33 cellular contexts compared by ENCODE assay signal in genomic region chr19:21740559-21740958, GRCh38. TPM values are rescaled to one million over a fixed set of nuclear protein-coding genes. Genes with fewer than 3 reads are reported as not detected.
DNase-seq lines count a peak whose midpoint lies in the region; ATAC-seq, FAIRE-seq and TF ChIP-seq lines count a peak whose summit lies in the region.
"Had no signal": no experiment of that assay in that cellular context is flagged by ENCODE, and none has a peak within 500 bp of the region (broad histone marks: within the 10 kb centered on the region; RNA-seq: fewer than 3 reads in every experiment).

No MANE protein-coding gene starts in this region.

- intact Hi-C loops in K562 (cut with micrococcal nuclease), result no loop called here

- BruUV-seq in K562 (replicated peaks; lab: Mats Ljungman, UMichigan), result no TSS peak

- no peaks in the 10 kb centered on the region for H3K27me3 ChIP-seq in K562 (ENCODE audit: control insufficient read depth in 2 of 2, insufficient read depth in 2 of 2, low read length in 2 of 2)
- H3K27me3 ChIP-seq in small intestine (ENCODE audit: control insufficient read depth in 2 of 2, insufficient read depth in 2 of 2, low read length in 2 of 2), result no peaks in the 10 kb centered on the region
- H3K27me3 ChIP-seq: BE2C; BLaER1; BLaER1 treated with 17β-estradiol and CSF1 and Interleukin-3, amounts not matched to agents 10 nM and 100 nM had no signal

- no peak for DNase-seq in K562 (ENCODE audit: extremely low read depth in 1 of 4, low spot score in 3 of 4)
- no peak for DNase-seq in small intestine
- no peak for DNase-seq in NCI-H446 treated with DMSO at 0.1 percent for 48 hours (lab: John Stamatoyannopoulos, UW)
- DNase-seq in ecto neural progenitor cell (ENCODE audit: low spot score), result no peak
- no peak for DNase-seq in NCI-H1105 treated with DMSO at 0.1 percent for 48 hours (lab: John Stamatoyannopoulos, UW)
- DNase-seq: 8988T; ACHN; AML-193; BE2C; C1 segment of cervical spinal cord; Caco-2; Calu3; CD4-positive, alpha-beta memory T cell; CD4-positive, alpha-beta T cell; CD4-positive, CD25-positive, alpha-beta regulatory T cell; CD8-positive, alpha-beta memory T cell; CD8-positive, alpha-beta T cell; COR-L47; DMS 273 treated with DMSO at 0.1 percent for 48 hours; DMS153; DMS53; DMS79; DMS79 treated with DMSO at 0.1 percent for 48 hours; DND-41; EL had no signal

- no peaks in the 10 kb centered on the region for H3K9me1 ChIP-seq in K562 (ENCODE audit: control insufficient read depth, insufficient read depth, low read length)

- H3K79me2 ChIP-seq in K562 (ENCODE audit: control insufficient read depth, insufficient read depth, low read length), result no peaks in the 10 kb centered on the region

- POLR2A ChIA-PET in K562 (lab: Yijun Ruan, JAX), result no interaction called here

- in situ Hi-C loops in K562 (cut with MboI), result no loop called here

- no peak for TF ChIP-seq RAD21 in K562 (CRISPR knock-in tag; conservative IDR thresholded peaks at IDR 0.05 in 1 of 2, IDR thresholded peaks at IDR 0.05 in 1 of 2)

- H3K36me3 ChIP-seq in K562 (ENCODE audit: control insufficient read depth, insufficient read depth, low read length), result peaks cover 43% of the 10 kb centered on the region; the same call in 2 of the 3 replicates
- peaks cover 6 to 10% of the 10 kb centered on the region in 2 donors for H3K36me3 ChIP-seq in small intestine (ENCODE audit: control insufficient read depth in 2 of 2, insufficient read depth in 2 of 2, low read length in 2 of 2)

- 75% methylated on average over 4 of the region's 4 CpGs for WGBS in K562 (ENCODE audit: insufficient coverage, low coverage, missing lambda C conversion rate)
- WGBS in small intestine, 3 donors, result 88 to 98% (median 89%) methylated on average over 4 of the region's 4 CpGs

- no peak overlapping the region for H3K4me2 ChIP-seq in K562 (ENCODE audit: insufficient read depth, low read length)
- H3K4me2 ChIP-seq: A549; BLaER1; BLaER1 treated with 17β-estradiol and CSF1 and Interleukin-3, amounts not matched to agents 10 nM and 100 nM had no signal

- peak; percentile 58 for FAIRE-seq in A204.1 (lab: Jason Lieb, UNC)
- no peak for FAIRE-seq in K562 (lab: Jason Lieb, UNC)
- peak; percentile 65 for FAIRE-seq in endometrium (lab: Jason Lieb, UNC)
- FAIRE-seq in small intestine (lab: Jason Lieb, UNC), result peak; percentile 77
- FAIRE-seq: A549 had no signal

- H3K4me3 ChIP-seq in K562 (no peak overlapping the region), small intestine (ENCODE audit: low read depth in 1 of 2, low read length in 2 of 2) (no peak overlapping the region)
- H3K4me3 ChIP-seq: A549, BLaER1 had no signal

- TF ChIP-seq POLR2A in K562 (conservative IDR thresholded peaks at IDR 0.05), result no peak

- H2AFZ ChIP-seq in K562 (ENCODE audit: low read depth, low read length), result no peak overlapping the region

- no peak overlapping the region for H3K27ac ChIP-seq in K562 (ENCODE audit: extremely low read depth, low read depth, low read length)
- no peak overlapping the region for H3K27ac ChIP-seq in small intestine (ENCODE audit: low read depth in 1 of 2, low read length in 1 of 2)
- H3K27ac ChIP-seq: 22Rv1; A549; BLaER1; BLaER1 treated with 17β-estradiol and CSF1 and Interleukin-3, amounts not matched to agents 10 nM and 100 nM; C4-2B had no signal

- TF ChIP-seq CTCF in K562 (IDR thresholded peaks at IDR 0.05 in 2 of 3, conservative IDR thresholded peaks at IDR 0.05 in 1 of 3; ENCODE audit: insufficient read depth in 2 of 3, low read depth in 1 of 3, low read length in 3 of 3), result no peak

- no peak overlapping the region for H3K9ac ChIP-seq in K562 (ENCODE audit: insufficient read depth in 1 of 2, low read depth in 2 of 2, low read length in 2 of 2)
- H3K9ac ChIP-seq: BLaER1; BLaER1 treated with 17β-estradiol and CSF1 and Interleukin-3, amounts not matched to agents 10 nM and 100 nM had no signal

- H3K9me3 ChIP-seq in K562 (replicated peaks; ENCODE audit: control insufficient read depth, insufficient read depth, low read depth, low read length) (no peaks in the 10 kb centered on the region), small intestine (ENCODE audit: control insufficient read depth, low read depth) (no peaks in the 10 kb centered on the region)
- H3K9me3 ChIP-seq: A549, BE2C had no signal

- H4K20me1 ChIP-seq in K562 (replicated peaks; ENCODE audit: control insufficient read depth, insufficient read depth, low read length), result no peaks in the 10 kb centered on the region
- H4K20me1 ChIP-seq: BLaER1; BLaER1 treated with 17β-estradiol and CSF1 and Interleukin-3, amounts not matched to agents 10 nM and 100 nM had no signal

- CTCF ChIA-PET in K562 (lab: Yijun Ruan, JAX; ENCODE audit: low intra/inter-chr PET ratio), result no interaction called here

- ATAC-seq in K562 (no peak), HG02759 (IDR thresholded peaks at IDR 0.05; ENCODE audit: unreplicated experiment) (no peak)
- ATAC-seq: A549; CD8-positive, alpha-beta T cell had no signal

- no peak for TF ChIP-seq EP300 in K562 (IDR thresholded peaks at IDR 0.05; ENCODE audit: low read length)

- H3K4me1 ChIP-seq in K562 (replicated peaks in 1 of 2; ENCODE audit: control insufficient read depth in 2 of 2, insufficient read depth in 2 of 2, low read length in 2 of 2) (no peaks in the 10 kb centered on the region), small intestine (ENCODE audit: control insufficient read depth in 2 of 2, insufficient read depth in 1 of 2, low read depth in 1 of 2, low read length in 1 of 2) (no peaks in the 10 kb centered on the region)
- H3K4me1 ChIP-seq: A549; BE2C; BLaER1; BLaER1 treated with 17β-estradiol and CSF1 and Interleukin-3, amounts not matched to agents 10 nM and 100 nM; Caco-2 had no signal

TF ChIP-seq in K562, 482 proteins besides CTCF, POLR2A, EP300 and RAD21 (continues in another document):
- peak in 1 of 3 experiments; percentile 40; a peak in 1 of 6 replicates for TF ChIP-seq ZBTB11 (CRISPR knock-in tag; IDR thresholded peaks at IDR 0.05)
- TF ChIP-seq CEBPG (CRISPR knock-in tag; IDR thresholded peaks at IDR 0.05), result no peak
- TF ChIP-seq CEBPG (tag; conservative IDR thresholded peaks at IDR 0.05 in 1 of 2, IDR thresholded peaks at IDR 0.05 in 1 of 2), result peak in 1 of 2 experiments; percentile 54; a peak in 2 of 4 replicates
- TF ChIP-seq GABPB2 (CRISPR knock-in tag; conservative IDR thresholded peaks at IDR 0.05), result peak; percentile 76
- TF ChIP-seq NFIX (CRISPR knock-in tag; IDR thresholded peaks at IDR 0.05; ENCODE audit: low read depth), result peak; percentile 35; the same call in 1 of the 2 replicates
- peak; percentile 59 for TF ChIP-seq ATF3 (IDR thresholded peaks at IDR 0.05)
- no peak for TF ChIP-seq ATF3 (CRISPR knock-in tag; conservative IDR thresholded peaks at IDR 0.05)
- no peak for TF ChIP-seq GTF2F1 (IDR thresholded peaks at IDR 0.05; ENCODE audit: low read depth, low read length)

RNA-seq across cellular contexts. Expression of gene ZNF100, which starts 26.8 kb away (rescaled TPM):
- 10.7 and 43.5 TPM in 2 replicates for total RNA-seq in K562 (2011; cell fraction: chromatin; rRNA removed; ENCODE audit: low replicate concordance)
- 8.7 and 10.5 TPM in 2 replicates for total RNA-seq in K562 (2011; cell fraction: nucleolus; rRNA removed)
- total RNA-seq in K562 (2011; cell fraction: nucleoplasm; rRNA removed), result 20.8 and 29.6 TPM in 2 replicates
- total RNA-seq in K562 (2014; rRNA removed), result 10.3 and 10.4 TPM in 2 replicates
- total RNA-seq in K562 (2014; rRNA removed; fragmentation: Illumina TruSeq; extraction: Trizol), result 26.0 and 31.6 TPM in 2 replicates
- 26.5 and 27.2 TPM in 2 replicates for total RNA-seq in K562 (2015; rRNA removed; fragmentation: Illumina TruSeq; extraction: Trizol)
- 25.0 and 25.9 TPM in 2 replicates for total RNA-seq in K562 (2021)
- 19.6 and 23.7 TPM in 2 replicates for polyA plus RNA-seq in K562 (2011; rRNA removed)
- polyA plus RNA-seq in K562 (2011; cell fraction: cytosol; rRNA removed), result 2.7 and 7.1 TPM in 2 replicates
- 9.9 and 15.6 TPM in 2 replicates for polyA plus RNA-seq in K562 (2011; cell fraction: nucleus; rRNA removed)
- polyA plus RNA-seq in K562 (2012), result 8.5 and 12.9 TPM in 2 replicates
- 19.3 and 24.3 TPM in 2 replicates for polyA plus RNA-seq in K562 (2014; fragmentation: Illumina TruSeq; extraction: Trizol)
- polyA plus RNA-seq in K562 (2014; fragmentation: Nextera tagmentation; extraction: Ambion mirVana), result 1 to 10 TPM; 4.5 to 7.4 TPM
- 9.3 and 10.2 TPM in 2 replicates for polyA plus RNA-seq in K562 (2014; rRNA removed)
- polyA minus RNA-seq in K562 (2011; rRNA and poly(A)+ RNA removed), result 34.6 and 62.8 TPM in 2 replicates
- 11.0 and 18.0 TPM in 2 replicates for polyA minus RNA-seq in K562 (2011; cell fraction: cytosol; rRNA and poly(A)+ RNA removed)
- polyA minus RNA-seq in K562 (2011; cell fraction: nucleus; rRNA and poly(A)+ RNA removed), result 8.5 and 20.8 TPM in 2 replicates
- 1 to 10 TPM in 1 of 3 donors, under 1 TPM in 2; 0.54 to 2.6 (median 0.67) TPM for polyA plus RNA-seq in small intestine
- polyA plus RNA-seq: A549 had no signal
